Comparison of ENCODE assay signal across 17 cellular contexts in the genomic region with DNA sequence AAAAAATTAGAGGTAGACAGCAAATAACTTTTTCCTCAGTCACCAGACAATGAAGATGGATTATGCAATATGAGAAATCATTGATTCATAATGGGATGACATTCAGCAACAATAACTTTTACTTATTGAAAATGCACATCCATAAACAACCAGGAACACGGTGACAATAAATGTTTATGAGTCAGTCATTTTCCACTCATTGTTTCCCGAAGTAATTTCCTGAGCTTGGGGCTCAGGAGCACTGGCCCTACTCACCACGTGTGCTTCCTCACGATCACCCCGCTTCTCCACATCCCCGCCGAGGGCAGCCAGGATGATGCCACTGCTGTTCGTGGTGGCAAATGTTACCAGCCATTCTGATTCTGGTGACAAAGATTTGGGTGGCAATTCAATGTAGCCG.
"Had no signal": no experiment of that assay in that cellular context is flagged by ENCODE, and none has a peak within 500 bp of the region (broad histone marks: within the 10 kb centered on the region; RNA-seq: fewer than 3 reads in every experiment).

No MANE protein-coding gene starts in this region.

- H3K9me3 ChIP-seq: esophagus squamous epithelium, tibial artery, uterus had no signal

- ATAC-seq: T-cell had no signal

- H3K4me1 ChIP-seq: esophagus squamous epithelium, tibial artery, uterus had no signal

- DNase-seq: activated CD4-positive, alpha-beta memory T cell treated with anti-CD3 and anti-CD28 coated beads, Interleukin-2, amount 10 ng/mL, durations not matched to agents 7 days and 5 days; activated CD4-positive, alpha-beta T cell treated with anti-CD3 and anti-CD28 coated beads for 48 hours; activated CD4-positive, CD25-positive, alpha-beta regulatory T cell; activated naive CD4-positive, alpha-beta T cell treated with anti-CD3 and anti-CD28 coated beads for 36 hours; activated T-cell treated with anti-CD3 and anti-CD28 coated beads, Interleukin-2, amount 50 U/mL, for 24 hours; cortex of kidney; effector CD8-positive, alpha-beta T cell; esophagus squamous epithelium; nucleus accumbens; posterior cingulate gyrus; stimulated activated CD4-positive, alpha-beta T cell treated with anti-CD3 and anti-CD28 coated beads, Interleukin-12 subunit alpha, Interleukin-12 subunit beta, amount 100 ng/mL, for 4 hours; stimulated activated CD4-positive, alpha-beta T cell treated with anti-CD3 and anti-CD28 coated beads, Interleukin-1b, Interleukin-23, amount 100 ng/mL, for 48 hours; stimulated activated CD8-positive, alpha-beta memory T cell treated with anti-CD3 and anti-CD28 coated beads, Interleukin-4, amount 100 ng/mL, for 48 hours; stimulated activated naive CD4-positive, alpha-beta T cell; T-cell; tibial artery; uterus had no signal

- H3K27ac ChIP-seq: esophagus squamous epithelium, tibial artery, uterus had no signal

- H3K27me3 ChIP-seq: esophagus squamous epithelium, tibial artery, uterus had no signal

- H3K36me3 ChIP-seq: esophagus squamous epithelium, uterus had no signal

- H3K4me3 ChIP-seq: esophagus squamous epithelium, tibial artery, uterus had no signal
